18 cellular contexts compared by ENCODE assay signal in the genomic region with DNA sequence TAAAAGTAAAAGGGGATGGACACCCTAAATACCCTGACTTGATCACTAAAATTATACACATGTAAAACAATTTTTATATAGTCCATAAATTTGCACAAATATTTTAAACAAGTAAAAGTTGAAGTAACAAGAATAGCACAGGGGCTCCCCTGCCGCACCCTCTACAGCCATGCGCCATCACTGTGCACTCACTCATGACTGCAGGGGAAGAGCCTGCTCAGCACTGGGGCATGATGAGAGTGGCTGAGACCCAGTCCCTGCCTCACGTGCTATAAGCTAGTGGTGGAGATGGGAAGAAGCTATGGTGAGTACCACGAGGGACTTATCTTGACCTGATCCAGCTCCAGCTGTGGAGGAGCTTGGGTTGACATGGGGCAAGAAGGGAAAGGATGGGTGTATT.
"Had no signal": no experiment of that assay in that cellular context is flagged by ENCODE, and none has a peak within 500 bp of the region (broad histone marks: within the 10 kb centered on the region; RNA-seq: fewer than 3 reads in every experiment).

No MANE protein-coding gene starts in this region.

- DNase-seq: KBM-7, MG63, NCI-H1092, NCI-H1105 treated with DMSO at 0.1 percent for 48 hours, NCI-H1436, NCI-H187, NCI-H2029, NCI-H2081 treated with DMSO at 0.1 percent for 48 hours, NCI-H2171, NCI-H226, NCI-H446, NCI-H510A, NCI-H524 treated with DMSO at 0.1 percent for 48 hours, NCI-H69, NCI-H774, Right ventricle myocardium superior, RPMI8226, SIG-M5 had no signal
